Comparison of ENCODE assay signal across 19 cellular contexts in the genomic region with DNA sequence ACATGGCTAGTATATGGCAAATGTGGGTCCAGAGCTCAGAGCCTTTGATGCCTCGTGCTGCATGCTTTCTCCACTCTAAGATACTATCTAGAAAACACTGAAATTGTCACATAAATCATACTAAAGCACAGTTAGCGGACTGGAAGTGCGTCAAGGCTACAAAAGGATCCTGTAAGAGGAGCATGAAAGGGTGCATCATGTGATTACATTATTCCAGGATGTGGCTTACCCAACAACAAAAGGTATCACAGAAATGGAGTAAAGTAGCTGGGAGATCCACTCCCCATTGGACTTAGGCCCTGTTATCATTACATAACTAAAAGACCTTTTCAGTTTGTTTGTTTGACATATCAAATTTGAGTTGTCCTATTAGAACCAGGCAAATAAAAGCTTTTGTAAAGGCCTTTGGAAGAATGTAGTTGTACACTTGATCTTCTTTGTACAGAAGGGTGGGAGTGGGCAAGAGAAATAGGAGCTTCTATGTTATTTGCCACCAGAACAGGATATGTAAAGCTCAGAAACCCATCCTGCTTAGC. TPM values are rescaled to one million over a fixed set of nuclear protein-coding genes. Genes with fewer than 3 reads are reported as not detected.
DNase-seq lines count a peak whose midpoint lies in the region; ATAC-seq lines count a peak whose summit lies in the region.
"Had no signal": no experiment of that assay in that cellular context is flagged by ENCODE, and none has a peak within 500 bp of the region (broad histone marks: within the 10 kb centered on the region; RNA-seq: fewer than 3 reads in every experiment).

No MANE protein-coding gene starts in this region.

- H3K4me1 ChIP-seq in thymus (ENCODE audit: control insufficient read depth, insufficient read depth, low read length), result no peaks in the 10 kb centered on the region

- peak overlapping the region; percentile 42 for H3K27ac Mint-ChIP-seq in activated naive CD4-positive, alpha-beta T cell treated with anti-CD3 and anti-CD28 coated beads, Interleukin-2, amount 50 U/mL, for 24 hours
- H3K27ac Mint-ChIP-seq in activated naive CD4-positive, alpha-beta T cell treated with anti-CD3 and anti-CD28 coated beads, Interleukin-2, amount 10 ng/mL, durations not matched to agents 7 days and 5 days, result no peak overlapping the region
- H3K27ac Mint-ChIP-seq in central memory CD8-positive, alpha-beta T cell (ENCODE audit: low read depth), result no peak overlapping the region
- H3K27ac Mint-ChIP-seq in stimulated activated effector memory CD8-positive, alpha-beta T cell treated with anti-CD3 and anti-CD28 coated beads, Interleukin-12 subunit alpha, Interleukin-12 subunit beta, amount 100 ng/mL, for 72 hours, result no peak overlapping the region
- H3K27ac Mint-ChIP-seq: activated B cell treated with CpG ODN at 0.5 μM for 24 hours; H9; T-helper 2 cell treated with Interferon-gamma antibody and Interleukin-4, amounts not matched to agents 5 μg/mL and 100 μg/mL, for 36 hours had no signal

- H3K36me3 ChIP-seq in thymus (ENCODE audit: control insufficient read depth, insufficient read depth), result no peaks in the 10 kb centered on the region

- H3K4me3 ChIP-seq in thymus (ENCODE audit: low read length), result no peak overlapping the region
- H3K4me3 ChIP-seq: cardiac muscle cell, left ventricle myocardium inferior had no signal

- CTCF ChIA-PET in activated naive CD4-positive, alpha-beta T cell treated with anti-CD3 and anti-CD28 coated beads, Interleukin-2, amount 10 ng/mL, durations not matched to agents 7 days and 5 days (lab: Charles Lee), result no interaction called here

- H3K27ac ChIP-seq in thymus (ENCODE audit: low read depth), result peak overlapping the region; percentile 11
- H3K27ac ChIP-seq: cardiac muscle cell, left ventricle myocardium inferior had no signal

- no peaks in the 10 kb centered on the region for H3K27me3 Mint-ChIP-seq in activated naive CD4-positive, alpha-beta T cell treated with anti-CD3 and anti-CD28 coated beads, Interleukin-2, amount 50 U/mL, for 24 hours
- no peaks in the 10 kb centered on the region for H3K27me3 Mint-ChIP-seq in activated naive CD4-positive, alpha-beta T cell treated with anti-CD3 and anti-CD28 coated beads, Interleukin-2, amount 10 ng/mL, durations not matched to agents 7 days and 5 days
- H3K27me3 Mint-ChIP-seq in central memory CD8-positive, alpha-beta T cell, result no peaks in the 10 kb centered on the region
- H3K27me3 Mint-ChIP-seq: activated B cell treated with CpG ODN at 0.5 μM for 24 hours had no signal

- H3K27me3 ChIP-seq in thymus (ENCODE audit: control insufficient read depth, insufficient read depth), result no peaks in the 10 kb centered on the region
- H3K27me3 ChIP-seq: cardiac muscle cell had no signal

- H3K9me3 ChIP-seq in thymus (ENCODE audit: control insufficient read depth), result no peaks in the 10 kb centered on the region
- H3K9me3 ChIP-seq: left ventricle myocardium inferior had no signal

- peaks cover 16% of the 10 kb centered on the region for H3K4me1 Mint-ChIP-seq in activated naive CD4-positive, alpha-beta T cell treated with anti-CD3 and anti-CD28 coated beads, Interleukin-2, amount 50 U/mL, for 24 hours
- peaks cover 25% of the 10 kb centered on the region for H3K4me1 Mint-ChIP-seq in activated naive CD4-positive, alpha-beta T cell treated with anti-CD3 and anti-CD28 coated beads, Interleukin-2, amount 10 ng/mL, durations not matched to agents 7 days and 5 days
- H3K4me1 Mint-ChIP-seq in central memory CD8-positive, alpha-beta T cell, result peaks cover 7% of the 10 kb centered on the region
- H3K4me1 Mint-ChIP-seq in stimulated activated effector memory CD8-positive, alpha-beta T cell treated with anti-CD3 and anti-CD28 coated beads, Interleukin-12 subunit alpha, Interleukin-12 subunit beta, amount 100 ng/mL, for 72 hours, result peaks cover 12% of the 10 kb centered on the region

- H3K9me3 Mint-ChIP-seq in activated naive CD4-positive, alpha-beta T cell treated with anti-CD3 and anti-CD28 coated beads, Interleukin-2, amount 50 U/mL, for 24 hours, result no peaks in the 10 kb centered on the region
- no peaks in the 10 kb centered on the region for H3K9me3 Mint-ChIP-seq in activated naive CD4-positive, alpha-beta T cell treated with anti-CD3 and anti-CD28 coated beads, Interleukin-2, amount 10 ng/mL, durations not matched to agents 7 days and 5 days
- H3K9me3 Mint-ChIP-seq in central memory CD8-positive, alpha-beta T cell, result no peaks in the 10 kb centered on the region
- no peaks in the 10 kb centered on the region for H3K9me3 Mint-ChIP-seq in stimulated activated effector memory CD8-positive, alpha-beta T cell treated with anti-CD3 and anti-CD28 coated beads, Interleukin-12 subunit alpha, Interleukin-12 subunit beta, amount 100 ng/mL, for 72 hours
- H3K9me3 Mint-ChIP-seq: activated B cell treated with CpG ODN at 0.5 μM for 24 hours; H9; T-helper 2 cell treated with Interferon-gamma antibody and Interleukin-4, amounts not matched to agents 5 μg/mL and 100 μg/mL, for 36 hours had no signal

- DNase-seq in activated naive CD4-positive, alpha-beta T cell treated with anti-CD3 and anti-CD28 coated beads, Interleukin-2, amount 10 ng/mL, durations not matched to agents 7 days and 5 days, result no peak
- DNase-seq in NCI-H2029 (lab: John Stamatoyannopoulos, UW), result peak; percentile 34
- no peak for DNase-seq in central memory CD8-positive, alpha-beta T cell (ENCODE audit: low spot score in 2 of 2)
- DNase-seq in kidney tubule cell (ENCODE audit: low spot score), result no peak
- DNase-seq in activated CD8-positive, alpha-beta memory T cell treated with anti-CD3 and anti-CD28 coated beads, Interleukin-2, amount 50 U/mL, for 4 hours, result no peak
- DNase-seq in stimulated activated effector memory CD8-positive, alpha-beta T cell treated with anti-CD3 and anti-CD28 coated beads, Interleukin-12 subunit alpha, Interleukin-12 subunit beta, amount 100 ng/mL, for 72 hours (ENCODE audit: low spot score in 2 of 2), result no peak
- DNase-seq: activated B cell treated with CpG ODN at 0.5 μM for 24 hours; erythroblast; H9; Kasumi-1; left ventricle myocardium inferior; NCI-H1436; NCI-H69; SIG-M5; stimulated activated CD4-positive, alpha-beta T cell treated with anti-CD3 and anti-CD28 coated beads, Interleukin-2, amount 100 ng/mL, for 24 hours had no signal

- H3K36me3 Mint-ChIP-seq in activated naive CD4-positive, alpha-beta T cell treated with anti-CD3 and anti-CD28 coated beads, Interleukin-2, amount 50 U/mL, for 24 hours, result no peaks in the 10 kb centered on the region
- H3K36me3 Mint-ChIP-seq in activated naive CD4-positive, alpha-beta T cell treated with anti-CD3 and anti-CD28 coated beads, Interleukin-2, amount 10 ng/mL, durations not matched to agents 7 days and 5 days, result peaks cover 5% of the 10 kb centered on the region
- H3K36me3 Mint-ChIP-seq in central memory CD8-positive, alpha-beta T cell (ENCODE audit: insufficient read depth), result peaks cover 2% of the 10 kb centered on the region
- H3K36me3 Mint-ChIP-seq in stimulated activated effector memory CD8-positive, alpha-beta T cell treated with anti-CD3 and anti-CD28 coated beads, Interleukin-12 subunit alpha, Interleukin-12 subunit beta, amount 100 ng/mL, for 72 hours, result no peaks in the 10 kb centered on the region

- H3K4me3 Mint-ChIP-seq in activated naive CD4-positive, alpha-beta T cell treated with anti-CD3 and anti-CD28 coated beads, Interleukin-2, amount 50 U/mL, for 24 hours, result no peak overlapping the region
- no peak overlapping the region for H3K4me3 Mint-ChIP-seq in activated naive CD4-positive, alpha-beta T cell treated with anti-CD3 and anti-CD28 coated beads, Interleukin-2, amount 10 ng/mL, durations not matched to agents 7 days and 5 days
- no peak overlapping the region for H3K4me3 Mint-ChIP-seq in central memory CD8-positive, alpha-beta T cell
- no peak overlapping the region for H3K4me3 Mint-ChIP-seq in stimulated activated effector memory CD8-positive, alpha-beta T cell treated with anti-CD3 and anti-CD28 coated beads, Interleukin-12 subunit alpha, Interleukin-12 subunit beta, amount 100 ng/mL, for 72 hours
- H3K4me3 Mint-ChIP-seq: activated B cell treated with CpG ODN at 0.5 μM for 24 hours; H9; T-helper 2 cell treated with Interferon-gamma antibody and Interleukin-4, amounts not matched to agents 5 μg/mL and 100 μg/mL, for 36 hours had no signal

- 51% methylated on average over 3 of the region's 3 CpGs for WGBS in thymus

- ATAC-seq in central memory CD8-positive, alpha-beta T cell (replicated peaks; ENCODE audit: extremely low read depth, poor library complexity, severe bottlenecking), result peak; percentile 33
- ATAC-seq in stimulated activated effector memory CD8-positive, alpha-beta T cell treated with anti-CD3 and anti-CD28 coated beads, Interleukin-12 subunit alpha, Interleukin-12 subunit beta, amount 100 ng/mL, for 72 hours, result no peak

RNA-seq across cellular contexts. Expression of a gene that starts 6.9 kb away (rescaled TPM):
- 6.4 TPM for polyA plus RNA-seq in thymus

RNA-seq across cellular contexts. Expression of a gene that starts 7.1 kb away (rescaled TPM):
- 14.8 TPM for polyA plus RNA-seq in thymus

RNA-seq across cellular contexts. Expression of a gene that starts 47.2 kb away (rescaled TPM):
- polyA plus RNA-seq in thymus, result 45.5 TPM

RNA-seq across cellular contexts. Expression of a gene that starts 47.3 kb away (rescaled TPM):
- 18.5 TPM for polyA plus RNA-seq in thymus
